In genomic region chr3:195259146-195259563, GRCh38 we compare ENCODE assay signal across 7 cellular contexts. TPM values are rescaled to one million over a fixed set of nuclear protein-coding genes. Genes with fewer than 3 reads are reported as not detected.
DNase-seq lines count a peak whose midpoint lies in the region; ATAC-seq, FAIRE-seq and TF ChIP-seq lines count a peak whose summit lies in the region.

No MANE protein-coding gene starts in this region.

- H3K36me3 ChIP-seq in HUES64 (ENCODE audit: insufficient read depth, low read length) (0 out of 2 replicates have a peak, but pooled peaks cover 4% of the 10 kb centered on the region), body of pancreas (replicated peaks in 1 of 2; ENCODE audit: insufficient read depth in 1 of 2, low read depth in 2 of 2) (no peaks in the 10 kb centered on the region), right lobe of liver (no peaks in the 10 kb centered on the region), transverse colon (no peaks in the 10 kb centered on the region)

- H3K4me1 ChIP-seq in HUES64 (ENCODE audit: insufficient read depth, low read length) (peaks cover 21% of the 10 kb centered on the region), body of pancreas (peaks cover 19% of the 10 kb centered on the region), right lobe of liver (peaks cover 0 to 11% (median 4%) of the 10 kb centered on the region in 4 donors), transverse colon (peaks cover 21 to 32% (median 26%) of the 10 kb centered on the region in 4 donors)

- WGBS in HUES64: 36% methylated on average over 12 of the region's 12 CpGs
- 56 to 67% methylated on average over 6 to 12 of the region's 12 CpGs for WGBS in body of pancreas, 2 donors
- 41% methylated on average over 2 of the region's 12 CpGs for WGBS in right lobe of liver (ENCODE audit: insufficient coverage, low coverage, low lambda C conversion rate, missing lambda C conversion rate)
- 45% methylated on average over 12 of the region's 12 CpGs; no CpG with 5 or more reads in 1 of the 2 donors for WGBS in transverse colon (ENCODE audit: low coverage in 1 of 2), 2 donors

- H3K27ac ChIP-seq in HUES64 (ENCODE audit: low read depth, low read length) (peak overlapping the region; percentile 82), body of pancreas (peak overlapping the region; percentile 57 to 85 (median 70)), right lobe of liver (peak overlapping the region; percentile 68 to 84 (median 75)), transverse colon (peak overlapping the region; percentile 88 to 95 (median 92))

- H3K27me3 ChIP-seq in HUES64 (ENCODE audit: insufficient read depth, low read length): no peaks in the 10 kb centered on the region
- no peaks in the 10 kb centered on the region for H3K27me3 ChIP-seq in body of pancreas
- H3K27me3 ChIP-seq in right lobe of liver: no peaks in the 10 kb centered on the region
- no peaks in the 10 kb centered on the region for H3K27me3 ChIP-seq in transverse colon

- FAIRE-seq in GM12891 (lab: Jason Lieb, UNC): no peak

- no peak for TF ChIP-seq POLR2A in GM12891 (IDR thresholded peaks at IDR 0.05; ENCODE audit: low read depth, low read length)
- TF ChIP-seq POLR2A in body of pancreas (IDR thresholded peaks at IDR 0.05): no peak
- no peak for TF ChIP-seq POLR2A in right lobe of liver (IDR thresholded peaks at IDR 0.05)
- no peak for TF ChIP-seq POLR2A in transverse colon (IDR thresholded peaks at IDR 0.05)

- in situ Hi-C loops in transverse colon (cut with MboI; ENCODE audit: low pct_ligation_motif_present in 1 of 4, low pct_unique_long_range_greater_than_20kb in 1 of 4, low sequenced_read_pairs in 3 of 4): loop anchor here in 2 of 4 donors (10.0 kb wide), 2 partner anchors 134 to 584 kb away; partner anchors contain the start of gene LSG1 (in 1 of the 2)

- peak overlapping the region; percentile 80 for H3K9ac ChIP-seq in HUES64 (ENCODE audit: low read depth, low read length)

- ATAC-seq in body of pancreas: no peak
- ATAC-seq in right lobe of liver: peak in 1 of 4 donors; percentile 66
- no peak for ATAC-seq in GM18909 (IDR thresholded peaks at IDR 0.05; ENCODE audit: poor library complexity, unreplicated experiment)

- TF ChIP-seq CTCF in body of pancreas (IDR thresholded peaks at IDR 0.05) (no peak), right lobe of liver (IDR thresholded peaks at IDR 0.05) (no peak), transverse colon (IDR thresholded peaks at IDR 0.05) (no peak)

- DNase-seq in GM12891 (ENCODE audit: insufficient read length, low spot score) (no peak), body of pancreas (no peak), right lobe of liver (peak in 1 of 3 donors; percentile 51), transverse colon (no peak), putamen (ENCODE audit: low spot score) (no peak)

- H3K4me3 ChIP-seq in HUES64 (ENCODE audit: low read length) (peak overlapping the region; percentile 63), body of pancreas (no peak overlapping the region), right lobe of liver (peak overlapping the region; percentile 62 to 67 (median 65)), transverse colon (peak overlapping the region in 3 of 4 donors; percentile 54 to 76 (median 74))

- intact Hi-C loops in body of pancreas (cut with DNase I) (loop anchor here (5.0 kb wide), 1 partner anchor 577 kb away; no protein-coding TSS in a partner anchor), right lobe of liver (cut with DNase I) (loop anchor here (5.0 to 10.0 kb wide), 2 partner anchors 144 to 577 kb away; no protein-coding TSS in a partner anchor), transverse colon (cut with DNase I; ENCODE audit: low total_unique reads) (loop anchor here (5.0 to 10.0 kb wide), 2 partner anchors 104 to 572 kb away; partner anchors contain the start of gene FAM43A)

- TF ChIP-seq EP300 in transverse colon (IDR thresholded peaks at IDR 0.05; ENCODE audit: low read depth): no peak

- no peaks in the 10 kb centered on the region for H3K9me3 ChIP-seq in HUES64 (ENCODE audit: insufficient read depth, low read depth, low read length)
- no peaks in the 10 kb centered on the region for H3K9me3 ChIP-seq in body of pancreas
- no peaks in the 10 kb centered on the region for H3K9me3 ChIP-seq in right lobe of liver
- H3K9me3 ChIP-seq in transverse colon: no peaks in the 10 kb centered on the region

TF ChIP-seq in GM12891, 5 proteins besides CTCF, POLR2A, EP300 and RAD21:
- TF ChIP-seq SPI1 (IDR thresholded peaks at IDR 0.05; ENCODE audit: low read depth, low read length): no peak
- TF ChIP-seq POLR2AphosphoS5 (IDR thresholded peaks at IDR 0.05; ENCODE audit: low read depth, low read length): no peak; the same call in 1 of the 2 replicates
- no peak for TF ChIP-seq PAX5 (IDR thresholded peaks at IDR 0.05; ENCODE audit: insufficient read depth, low read length, severe bottlenecking)
- no peak for TF ChIP-seq POU2F2 (IDR thresholded peaks at IDR 0.05; ENCODE audit: low read depth, low read length)
- TF ChIP-seq TAF1 (IDR thresholded peaks at IDR 0.05; ENCODE audit: low read depth, low read length): 0 out of 2 replicates have a peak, but pooled peaks have one; percentile 1

RNA-seq across cellular contexts. Expression of gene XXYLT1, which starts 11.8 kb away (rescaled TPM):
- 4.0 TPM for polyA plus RNA-seq in GM12891 (2012; ENCODE audit: low read depth, missing spikeins)
- 26.5 TPM for polyA plus RNA-seq in HUES64 (2013, experiment 1 of 2)
- polyA plus RNA-seq in HUES64 (2013, experiment 2 of 2): 27.3 TPM
- total RNA-seq in body of pancreas: 1 to 10 TPM; 1.3 to 4.2 TPM
- total RNA-seq in right lobe of liver: 1 to 10 TPM; 1.7 to 6.5 (median 2.1) TPM
- 1 to 10 TPM; 3.0 to 10.0 (median 5.9) TPM for total RNA-seq in transverse colon

Comparison
In these comparisons a context has a peak if more than half of its experiments do, and no peak if none do; other contexts are left out.
1. H3K4me3 ChIP-seq: peak in HUES64 (single experiment), right lobe of liver (3 of 3) and transverse colon (3 of 4); none in body of pancreas (0 of 2).
2. Peak in every context shown above with its lines, with median percentiles within 50 percentile points of each other: H3K27ac ChIP-seq.